In genomic region chr7:131538071-131538790, GRCh38 we compare ENCODE assay signal across 10 cellular contexts. TPM values are rescaled to one million over a fixed set of nuclear protein-coding genes. Genes with fewer than 3 reads are reported as not detected.
A peak's percentile ranks its signal among the peaks of the same experiment; 100 is the strongest.
DNase-seq lines count a peak whose midpoint lies in the region; ATAC-seq and TF ChIP-seq lines count a peak whose summit lies in the region.
"Had no signal": no experiment of that assay in that cellular context is flagged by ENCODE, and none has a peak within 500 bp of the region (broad histone marks: within the 10 kb centered on the region; RNA-seq: fewer than 3 reads in every experiment).

No MANE protein-coding gene starts in this region.

- no peaks in the 10 kb centered on the region for H3K9me3 Mint-ChIP-seq in type B pancreatic cell

- H3K9ac ChIP-seq in HUES6 (ENCODE audit: low read length) = peak overlapping the region; percentile 7

- no peaks in the 10 kb centered on the region for H3K36me3 Mint-ChIP-seq in type B pancreatic cell

- no peaks in the 10 kb centered on the region for H3K27me3 Mint-ChIP-seq in type B pancreatic cell

- H3K4me3 Mint-ChIP-seq in type B pancreatic cell = no peak overlapping the region

- H3K27ac Mint-ChIP-seq in type B pancreatic cell = peak overlapping the region; percentile 74

- H3K27ac ChIP-seq in HUES6 (ENCODE audit: low read depth, low read length) (peak overlapping the region; percentile 46; the same call in 1 of the 2 replicates), caudate nucleus (ENCODE audit: low read depth, low read length) (peak overlapping the region; percentile 75)

- ATAC-seq in GM21367 (IDR thresholded peaks at IDR 0.05; ENCODE audit: unreplicated experiment) = no peak
- no peak for ATAC-seq in GM21447 (IDR thresholded peaks at IDR 0.05; ENCODE audit: unreplicated experiment)
- ATAC-seq in HG03280 (IDR thresholded peaks at IDR 0.05; ENCODE audit: unreplicated experiment) = no peak

- DNase-seq in caudate nucleus (lab: John Stamatoyannopoulos, UW) = no peak
- peak; percentile 34 for DNase-seq in left kidney (ENCODE audit: low read depth, low spot score)
- DNase-seq in type B pancreatic cell (ENCODE audit: extremely low spot score, unreplicated experiment) = no peak
- no peak for DNase-seq in NCI-H2107 (lab: John Stamatoyannopoulos, UW)
- DNase-seq: activated CD8-positive, alpha-beta memory T cell treated with anti-CD3 and anti-CD28 coated beads, Interleukin-2, amount 50 U/mL, for 4 hours had no signal

- peaks cover 88% of the 10 kb centered on the region for H3K36me3 ChIP-seq in HUES6 (ENCODE audit: control insufficient read depth, insufficient read depth, low read length)

- H3K4me1 Mint-ChIP-seq in type B pancreatic cell (ENCODE audit: unreplicated experiment) = peaks cover 22% of the 10 kb centered on the region

- no peaks in the 10 kb centered on the region for H3K27me3 ChIP-seq in HUES6 (ENCODE audit: control insufficient read depth, insufficient read depth, low read length)

- no peak overlapping the region for H3K4me3 ChIP-seq in HUES6 (ENCODE audit: low read depth, low read length)
- H3K4me3 ChIP-seq: coronary artery had no signal

- H3K4me1 ChIP-seq in HUES6 (ENCODE audit: control insufficient read depth, insufficient read depth, low read length) = peaks cover 67% of the 10 kb centered on the region

- H3K9me3 ChIP-seq in HUES6 (ENCODE audit: control insufficient read depth, insufficient read depth, low read depth, low read length) = no peaks in the 10 kb centered on the region

- no peak for TF ChIP-seq CTCF in type B pancreatic cell (conservative IDR thresholded peaks at IDR 0.05)

RNA-seq across cellular contexts. Expression of gene PODXL, which starts 18.2 kb away (rescaled TPM):
- total RNA-seq in type B pancreatic cell (ENCODE audit: low replicate concordance) = 25.5 and 44.1 TPM in 2 replicates
